9 cellular contexts compared by ENCODE assay signal in genomic region chr17:60149691-60150582, GRCh38. TPM values are rescaled to one million over a fixed set of nuclear protein-coding genes. Genes with fewer than 3 reads are reported as not detected.
DNase-seq lines count a peak whose midpoint lies in the region; ATAC-seq and TF ChIP-seq lines count a peak whose summit lies in the region.
"Had no signal": no experiment of that assay in that cellular context is flagged by ENCODE, and none has a peak within 500 bp of the region (broad histone marks: within the 10 kb centered on the region; RNA-seq: fewer than 3 reads in every experiment).

Gene CA4, plus strand, starts transcription at chr17:60149973. Its CDS starts 62 bp downstream, at chr17:60150035.

- H3K36me3 ChIP-seq in smooth muscle cell (ENCODE audit: low read depth) = no peaks in the 10 kb centered on the region
- H3K36me3 ChIP-seq: SJSA1 had no signal

- CTCF ChIA-PET in WTC11 (lab: Charles Lee) = interaction anchor here (0.6 to 5.2 kb wide), 8 partner anchors 10 to 531 kb away, joined by 3 to 53 read pairs (median 4); no protein-coding TSS in a partner anchor

- H3K9me3 Mint-ChIP-seq in WTC11 = no peaks in the 10 kb centered on the region

- POLR2A ChIA-PET in WTC11 (lab: Charles Lee) = interaction anchor here (0.8 to 1.3 kb wide), 3 partner anchors 8 to 450 kb away, joined by 3 read pairs; partner anchors contain the start of gene PPM1D

- H3K4me3 Mint-ChIP-seq in WTC11 = peak within 1 kb of the TSS; percentile 75

- H3K27ac Mint-ChIP-seq in WTC11 = no peak within 1 kb of the TSS

- H3K27me3 Mint-ChIP-seq in WTC11 (ENCODE audit: low read depth) = peaks cover 59% of the 10 kb centered on the region

- H3K79me2 ChIP-seq in smooth muscle cell (ENCODE audit: low read depth) = no peaks in the 10 kb centered on the region

- H4K20me1 ChIP-seq in smooth muscle cell (ENCODE audit: low read depth) = no peaks in the 10 kb centered on the region

- H3K4me2 ChIP-seq in smooth muscle cell = peak within 1 kb of the TSS; percentile 71

- no peak within 1 kb of the TSS for H2AFZ ChIP-seq in smooth muscle cell (ENCODE audit: low read depth)

- H3K27ac ChIP-seq in smooth muscle cell (ENCODE audit: low read depth) = no peak within 1 kb of the TSS
- H3K27ac ChIP-seq: SJSA1 had no signal

- ATAC-seq in WTC11 = peak; percentile 43
- no peak for ATAC-seq in HG03045 (IDR thresholded peaks at IDR 0.05; ENCODE audit: unreplicated experiment)

- H3K36me3 Mint-ChIP-seq in WTC11 = no peaks in the 10 kb centered on the region

- TF ChIP-seq CTCF in WTC11 (IDR thresholded peaks at IDR 0.05) = no peak
- TF ChIP-seq CTCF in smooth muscle cell (IDR thresholded peaks at IDR 0.05; ENCODE audit: borderline replicate concordance, insufficient read depth, poor library complexity, severe bottlenecking) = no peak

- peaks cover 37% of the 10 kb centered on the region for H3K4me1 Mint-ChIP-seq in WTC11

- DNase-seq in NCI-H1105 treated with DMSO at 0.1 percent for 48 hours (lab: John Stamatoyannopoulos, UW) (peak; percentile 10), NCI-H1105 (lab: John Stamatoyannopoulos, UW) (no peak), WTC11 (ENCODE audit: low spot score) (peak; percentile 54), smooth muscle cell (lab: John Stamatoyannopoulos, UW; ENCODE audit: unreplicated experiment) (no peak), KG1 (lab: John Stamatoyannopoulos, UW) (no peak), GM19240 (ENCODE audit: insufficient read length, low spot score) (no peak)

- H3K27me3 ChIP-seq in smooth muscle cell (ENCODE audit: low read depth) = peaks cover 89% of the 10 kb centered on the region

- 10% methylated on average over 47 of the region's 81 CpGs for whole genome bisulfite sequencing in smooth muscle cell (ENCODE audit: low lambda C conversion rate)

- H3K9me3 ChIP-seq in smooth muscle cell (replicated peaks; ENCODE audit: low read depth) = no peaks in the 10 kb centered on the region

- H3F3A ChIP-seq in smooth muscle cell (ENCODE audit: low read depth) = no peaks in the 10 kb centered on the region

- H3K4me3 ChIP-seq in iPS-11a (ENCODE audit: low read depth, low read length) (peak within 1 kb of the TSS; percentile 53), smooth muscle cell (peak within 1 kb of the TSS; percentile 34)
- H3K4me3 ChIP-seq: SJSA1 had no signal

- peaks cover 14% of the 10 kb centered on the region for H3K4me1 ChIP-seq in smooth muscle cell (ENCODE audit: low read depth)

- H3K9ac ChIP-seq in smooth muscle cell (ENCODE audit: low read depth) = no peak within 1 kb of the TSS

TF ChIP-seq in WTC11, 78 proteins besides CTCF, POLR2A, EP300 and RAD21 (continues in another document):
- TF ChIP-seq ZNF232 (CRISPR knock-in tag; IDR thresholded peaks at IDR 0.05) (no peak), ZNF671 (CRISPR knock-in tag; IDR thresholded peaks at IDR 0.05) (no peak), FOXP1 (CRISPR knock-in tag; IDR thresholded peaks at IDR 0.05; ENCODE audit: borderline replicate concordance) (no peak), HMGXB4 (CRISPR knock-in tag; IDR thresholded peaks at IDR 0.05) (0 out of 2 replicates have a peak, but pooled peaks have one; percentile 20), NR2C2 (CRISPR knock-in tag; IDR thresholded peaks at IDR 0.05) (no peak), RELA (CRISPR knock-in tag; IDR thresholded peaks at IDR 0.05; ENCODE audit: borderline replicate concordance) (0 out of 2 replicates have a peak, but pooled peaks have one; percentile 73), NFATC4 (CRISPR knock-in tag; IDR thresholded peaks at IDR 0.05) (no peak), ZNF317 (CRISPR knock-in tag; IDR thresholded peaks at IDR 0.05; ENCODE audit: borderline replicate concordance, low read depth) (no peak), STAT6 (CRISPR knock-in tag; conservative IDR thresholded peaks at IDR 0.05; ENCODE audit: low read depth) (no peak), ZNF281 (CRISPR knock-in tag; IDR thresholded peaks at IDR 0.05) (peak; percentile 45; the same call in 1 of the 2 replicates), ZNF138 (CRISPR knock-in tag; conservative IDR thresholded peaks at IDR 0.05) (no peak), ZNF263 (CRISPR knock-in tag; IDR thresholded peaks at IDR 0.05; ENCODE audit: low read depth) (no peak), KAT7 (CRISPR knock-in tag; IDR thresholded peaks at IDR 0.05; ENCODE audit: borderline replicate concordance) (peak; percentile 66; the same call in 1 of the 2 replicates), CDX4 (CRISPR knock-in tag; IDR thresholded peaks at IDR 0.05; ENCODE audit: borderline replicate concordance) (no peak)

RNA-seq across cellular contexts. Expression of gene CA4, which starts in this region (rescaled TPM):
- 5.4 to 6.7 TPM (median 6.2 TPM) in 3 replicates for total RNA-seq in WTC11 (2021)
- total RNA-seq in smooth muscle cell = not detected in 2 replicates
- 0.87 TPM in 1 of 2 replicates, not detected in the other for polyA plus RNA-seq in smooth muscle cell
- total RNA-seq: SJSA1 had no signal

Comparison
In these comparisons a context has a peak if more than half of its experiments do, and no peak if none do; other contexts are left out.
1. DNase-seq: peak in NCI-H1105 treated with DMSO at 0.1 percent for 48 hours (single experiment) and WTC11 (single experiment); none in NCI-H1105 (single experiment), smooth muscle cell (single experiment), KG1 (single experiment) and GM19240 (single experiment).